In genomic region chr10:37857287-37858211, GRCh38 we compare ENCODE assay signal across 8 cellular contexts. TPM values are rescaled to one million over a fixed set of nuclear protein-coding genes. Genes with fewer than 3 reads are reported as not detected.
A peak's percentile ranks its signal among the peaks of the same experiment; 100 is the strongest.
DNase-seq lines count a peak whose midpoint lies in the region; ATAC-seq lines count a peak whose summit lies in the region.

TSS of gene ZNF248 (minus strand) at chr10:37857610. CDS start at chr10:37856310, 1,300 bp downstream.

- peaks cover 9% of the 10 kb centered on the region for H3K36me3 ChIP-seq in mesodermal cell (ENCODE audit: control insufficient read depth, insufficient read depth, low read length)

- peaks cover 13% of the 10 kb centered on the region for H3K36me3 Mint-ChIP-seq in effector memory CD8-positive, alpha-beta T cell (ENCODE audit: insufficient read depth)

- H3K4me3 Mint-ChIP-seq in effector memory CD8-positive, alpha-beta T cell = peak within 1 kb of the TSS; percentile 85 to 93

- peaks cover 10% of the 10 kb centered on the region for H3K9me3 ChIP-seq in mesodermal cell (ENCODE audit: control insufficient read depth, low read length)

- H3K4me3 ChIP-seq in mesodermal cell (ENCODE audit: extremely low read depth, insufficient read depth, low read length, poor library complexity, severe bottlenecking) = peak within 1 kb of the TSS; percentile 75

- no peaks in the 10 kb centered on the region for H3K27me3 Mint-ChIP-seq in effector memory CD8-positive, alpha-beta T cell

- H3K27ac Mint-ChIP-seq in effector memory CD8-positive, alpha-beta T cell = peak within 1 kb of the TSS; percentile 91 to 97

- H3K27ac ChIP-seq in mesodermal cell (ENCODE audit: low read depth, low read length, severe bottlenecking) = peak within 1 kb of the TSS; percentile 99

- 4 to 9% methylated on average over 61 to 73 of the region's 81 CpGs for WGBS in mesodermal cell (ENCODE audit: insufficient coverage in 2 of 2), 2 experiments

- peak; percentile 91 for ATAC-seq in GM21360 (IDR thresholded peaks at IDR 0.05; ENCODE audit: unreplicated experiment)
- peak; percentile 92 for ATAC-seq in effector memory CD8-positive, alpha-beta T cell (replicated peaks)

- DNase-seq in COLO829 (ENCODE audit: low spot score) (peak; percentile 84), HT-29 (ENCODE audit: low spot score) (peak; percentile 96)
- peak; percentile 71 for DNase-seq in NK-92 treated with Interleukin-12 subunit alpha and Interleukin-12 subunit beta, amount 100 ng/mL, for 24 hours (lab: John Stamatoyannopoulos, UW)
- peak; percentile 69 to 82 (median 79) for DNase-seq in activated CD8-positive, alpha-beta memory T cell treated with anti-CD3 and anti-CD28 coated beads for 48 hours (ENCODE audit: low read depth in 2 of 3, low spot score in 2 of 3)
- DNase-seq in effector memory CD8-positive, alpha-beta T cell = peak; percentile 93 to 94 (median 94)
- peak; percentile 84 to 91 for DNase-seq in stimulated activated CD8-positive, alpha-beta memory T cell treated with anti-CD3 and anti-CD28 coated beads, Interleukin-2, amount 100 ng/mL, for 1 hour (ENCODE audit: low read depth in 2 of 2)

- H3K4me1 ChIP-seq in mesodermal cell (ENCODE audit: control insufficient read depth, insufficient read depth, low read length, poor library complexity, severe bottlenecking) = no peaks in the 10 kb centered on the region

- H3K9me3 Mint-ChIP-seq in effector memory CD8-positive, alpha-beta T cell = no peaks in the 10 kb centered on the region

- peaks cover 21 to 33% of the 10 kb centered on the region in 2 donors for H3K4me1 Mint-ChIP-seq in effector memory CD8-positive, alpha-beta T cell (ENCODE audit: low read depth in 2 of 2)

RNA-seq across cellular contexts. Expression of gene ZNF248, which starts in this region (rescaled TPM):
- total RNA-seq in HT-29 (2014; rRNA removed; shearing (Covaris generic)) = 3.4 and 4.7 TPM in 2 replicates
- polyA plus RNA-seq in mesodermal cell (2013, experiment 1 of 2) = 10.3 TPM
- polyA plus RNA-seq in mesodermal cell (2013, experiment 2 of 2) = 10.5 TPM

Comparison
In these comparisons a context has a peak if more than half of its experiments do, and no peak if none do; other contexts are left out.
1. Peak in every context shown above with its lines: DNase-seq, ATAC-seq, H3K4me3 ChIP-seq and H3K27ac ChIP-seq.